In the genomic region with DNA sequence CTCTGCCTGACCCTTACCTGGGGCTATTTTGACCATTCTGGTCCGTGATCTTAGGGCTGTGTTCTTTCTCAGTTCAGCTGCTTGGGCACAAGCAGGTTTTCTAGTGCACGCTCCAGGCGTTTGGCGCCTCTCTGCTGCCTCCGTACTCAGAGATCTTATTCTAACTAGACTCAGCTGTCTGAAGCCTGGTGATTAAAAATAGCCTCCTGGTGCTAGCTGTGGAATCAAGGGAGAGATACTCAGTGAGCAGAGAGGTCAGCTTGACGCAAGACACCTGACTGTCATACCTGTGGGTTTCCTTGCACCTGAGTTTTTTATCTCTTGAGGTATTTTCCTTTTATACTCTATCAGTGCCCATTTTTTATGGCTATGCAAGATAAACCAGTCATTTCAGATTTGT, we compare ENCODE assay signal across 15 cellular contexts.
A peak's percentile ranks its signal among the peaks of the same experiment; 100 is the strongest.
DNase-seq lines count a peak whose midpoint lies in the region; ATAC-seq and TF ChIP-seq lines count a peak whose summit lies in the region.
"Had no signal": no experiment of that assay in that cellular context is flagged by ENCODE, and none has a peak within 500 bp of the region (broad histone marks: within the 10 kb centered on the region; RNA-seq: fewer than 3 reads in every experiment).

No MANE protein-coding gene starts in this region.

- no peak for TF ChIP-seq POLR2A in esophagus muscularis mucosa (IDR thresholded peaks at IDR 0.05; ENCODE audit: low read depth)
- TF ChIP-seq POLR2A in transverse colon (IDR thresholded peaks at IDR 0.05), result no peak

- H3K9me2 ChIP-seq in PC-9 (ENCODE audit: insufficient read depth) (no peaks in the 10 kb centered on the region), neural cell (ENCODE audit: insufficient read depth, low read length) (no peaks in the 10 kb centered on the region)

- TF ChIP-seq CTCF in PC-9 (conservative IDR thresholded peaks at IDR 0.05) (no peak), esophagus muscularis mucosa (IDR thresholded peaks at IDR 0.05) (no peak), neural cell (IDR thresholded peaks at IDR 0.05; ENCODE audit: poor library complexity, severe bottlenecking) (no peak), transverse colon (IDR thresholded peaks at IDR 0.05) (no peak)

- in situ Hi-C loops in transverse colon (cut with MboI; ENCODE audit: low pct_ligation_motif_present in 1 of 4, low pct_unique_long_range_greater_than_20kb in 1 of 4, low sequenced_read_pairs in 3 of 4), result no loop called here

- H3K36me3 ChIP-seq in PC-9 (ENCODE audit: low read depth), result no peaks in the 10 kb centered on the region
- no peaks in the 10 kb centered on the region for H3K36me3 ChIP-seq in esophagus muscularis mucosa
- H3K36me3 ChIP-seq in neural cell (ENCODE audit: insufficient read depth, low read length), result no peaks in the 10 kb centered on the region
- no peaks in the 10 kb centered on the region for H3K36me3 ChIP-seq in transverse colon
- H3K36me3 ChIP-seq: ovary had no signal

- H3K4me1 ChIP-seq in PC-9 (replicated peaks; ENCODE audit: insufficient read depth) (peaks cover 55% of the 10 kb centered on the region), esophagus muscularis mucosa (peaks cover 59 to 95% (median 91%) of the 10 kb centered on the region in 4 donors), transverse colon (peaks cover 24 to 63% (median 45%) of the 10 kb centered on the region in 4 donors)

- H4K20me1 ChIP-seq in PC-9 (ENCODE audit: insufficient read depth), result no peaks in the 10 kb centered on the region
- H4K20me1 ChIP-seq in neural cell (ENCODE audit: insufficient read depth), result no peaks in the 10 kb centered on the region

- H3K4me2 ChIP-seq in PC-9 (peak overlapping the region; percentile 80), neural cell (ENCODE audit: low read length) (no peak overlapping the region)

- H3K9me3 ChIP-seq in PC-9 (ENCODE audit: insufficient read depth, low read depth), result no peaks in the 10 kb centered on the region
- no peaks in the 10 kb centered on the region for H3K9me3 ChIP-seq in esophagus muscularis mucosa
- H3K9me3 ChIP-seq in neural cell (ENCODE audit: low read length), result no peaks in the 10 kb centered on the region
- no peaks in the 10 kb centered on the region for H3K9me3 ChIP-seq in transverse colon
- H3K9me3 ChIP-seq: ovary had no signal

- H3K4me3 ChIP-seq in PC-9 (no peak overlapping the region), esophagus muscularis mucosa (peak overlapping the region; percentile 30 to 48 (median 36)), neural cell (ENCODE audit: low read length) (no peak overlapping the region), transverse colon (no peak overlapping the region)
- H3K4me3 ChIP-seq: ovary had no signal

- H3K79me2 ChIP-seq in PC-9 (ENCODE audit: low read depth) (peaks cover 45% of the 10 kb centered on the region), neural cell (replicated peaks; ENCODE audit: insufficient read depth, low read length) (no peaks in the 10 kb centered on the region)

- H3K27ac ChIP-seq in PC-9, result peak overlapping the region; percentile 95
- H3K27ac ChIP-seq in esophagus muscularis mucosa (replicated peaks in 1 of 4), result peak overlapping the region; percentile 88 to 94 (median 92)
- H3K27ac ChIP-seq in neural cell (ENCODE audit: low read length), result peak overlapping the region; percentile 43
- peak overlapping the region; percentile 76 to 85 (median 80) for H3K27ac ChIP-seq in transverse colon
- H3K27ac ChIP-seq: ovary had no signal

- TF ChIP-seq EP300 in esophagus muscularis mucosa (IDR thresholded peaks at IDR 0.05) (no peak), neural cell (conservative IDR thresholded peaks at IDR 0.05; ENCODE audit: poor library complexity, severe bottlenecking) (no peak), transverse colon (IDR thresholded peaks at IDR 0.05; ENCODE audit: low read depth) (no peak)

- H3K27me3 ChIP-seq in PC-9 (ENCODE audit: insufficient read depth, low read depth), result no peaks in the 10 kb centered on the region
- H3K27me3 ChIP-seq in esophagus muscularis mucosa, result no peaks in the 10 kb centered on the region
- H3K27me3 ChIP-seq in neural cell (ENCODE audit: insufficient read depth, low read depth, low read length), result no peaks in the 10 kb centered on the region
- H3K27me3 ChIP-seq in transverse colon, result no peaks in the 10 kb centered on the region
- H3K27me3 ChIP-seq: ovary had no signal

- H3K9ac ChIP-seq in neural cell (ENCODE audit: low read length), result no peak overlapping the region

- intact Hi-C loops in PC-9 (cut with micrococcal nuclease; ENCODE audit: unreplicated experiment) (no loop called here), esophagus muscularis mucosa (cut with DNase I) (loop anchor here (10.0 kb wide), 1 partner anchor 140 kb away; no protein-coding TSS in a partner anchor), transverse colon (cut with DNase I; ENCODE audit: low total_unique reads) (no loop called here)

- POLR2A ChIA-PET in PC-9 (lab: Charles Lee; ENCODE audit: unreplicated experiment), result interaction anchor here (0.5 to 0.6 kb wide), 2 partner anchors 83 to 144 kb away, joined by 4 to 7 read pairs; no protein-coding TSS in a partner anchor

- H3F3A ChIP-seq in PC-9 (ENCODE audit: insufficient read depth, low read depth) (peaks cover 45% of the 10 kb centered on the region), neural cell (ENCODE audit: insufficient read depth, low read length, poor library complexity, severe bottlenecking) (no peaks in the 10 kb centered on the region)

- no TSS peak for BruUV-seq in PC-9 (replicated peaks; lab: Mats Ljungman, UMichigan)

- DNase-seq in PC-9 (no peak), esophagus muscularis mucosa (ENCODE audit: extremely low spot score) (no peak), transverse colon (no peak), NCI-H345 treated with DMSO at 0.1 percent for 48 hours (lab: John Stamatoyannopoulos, UW; ENCODE audit: unreplicated experiment) (no peak), OCI-M2 (lab: John Stamatoyannopoulos, UW; ENCODE audit: unreplicated experiment) (no peak)
- DNase-seq: activated CD4-positive, alpha-beta T cell treated with anti-CD3 and anti-CD28 coated beads, Interleukin-2, amount 50 U/mL, for 4 hours; CD8-positive, alpha-beta memory T cell; islet precursor cell; NCI-H446 treated with DMSO at 0.1 percent for 48 hours; ovary; stimulated activated CD4-positive, alpha-beta T cell treated with anti-CD3 and anti-CD28 coated beads, Interleukin-4, amount 100 ng/mL, for 24 hours; stimulated activated naive CD4-positive, alpha-beta T cell; T-helper 9 cell had no signal

- no peak for TF ChIP-seq RAD21 in neural cell (conservative IDR thresholded peaks at IDR 0.05)

- ATAC-seq in HG03469 (IDR thresholded peaks at IDR 0.05; ENCODE audit: unreplicated experiment), result no peak

- H2AFZ ChIP-seq in PC-9 (no peak overlapping the region), neural cell (ENCODE audit: low read depth, low read length) (no peak overlapping the region)

- CTCF ChIA-PET in PC-9 (lab: Charles Lee), result interaction anchor here (1.1 kb wide), 1 partner anchor 214 kb away, joined by 3 read pairs; no protein-coding TSS in a partner anchor

- 43% methylated on average over 6 of the region's 6 CpGs for WGBS in esophagus muscularis mucosa
- 62 to 82% methylated on average over 1 to 6 of the region's 6 CpGs for WGBS in transverse colon (ENCODE audit: low coverage in 1 of 2), 2 donors

TF ChIP-seq in neural cell, 6 proteins besides CTCF, POLR2A, EP300 and RAD21:
- TF ChIP-seq POLR2AphosphoS5 (IDR thresholded peaks at IDR 0.05), result no peak

Comparison
In these comparisons a context has a peak if more than half of its experiments do, and no peak if none do; other contexts are left out.
1. H3K27ac ChIP-seq: peak in every context shown above with its lines; median percentile 95 in PC-9; 92 in esophagus muscularis mucosa; 80 in transverse colon; 43 in neural cell.
2. H3K4me3 ChIP-seq: peak in esophagus muscularis mucosa (4 of 4); none in PC-9 (single experiment), neural cell (single experiment) and transverse colon (0 of 4).